ENCODE assay signal across 8 cellular contexts in genomic region chr20:45415822-45416637, GRCh38. TPM values are rescaled to one million over a fixed set of nuclear protein-coding genes. Genes with fewer than 3 reads are reported as not detected.
A peak's percentile ranks its signal among the peaks of the same experiment; 100 is the strongest.
DNase-seq lines count a peak whose midpoint lies in the region; ATAC-seq and TF ChIP-seq lines count a peak whose summit lies in the region.

Gene PIGT, plus strand, starts transcription at chr20:45416141. Its CDS starts 16 bp downstream, at chr20:45416157.

- H3K9ac ChIP-seq in H9 (ENCODE audit: extremely low read depth, insufficient read length, low read length) (peak within 1 kb of the TSS; percentile 71), MM.1S (ENCODE audit: low read length) (peak within 1 kb of the TSS; percentile 94)

- no peak within 1 kb of the TSS for H4K5ac ChIP-seq in H9 (ENCODE audit: insufficient read length, low read depth, low read length)

- H2AFZ ChIP-seq in H9 (ENCODE audit: low read length) (no peak within 1 kb of the TSS), MM.1S (ENCODE audit: low read length) (peak within 1 kb of the TSS; percentile 98), neuron (ENCODE audit: low read depth, low read length) (peak within 1 kb of the TSS; percentile 81)

- H3K4ac ChIP-seq in H9 (ENCODE audit: low read depth, low read length): no peak within 1 kb of the TSS

- WGBS in H9 (ENCODE audit: extremely low coverage, insufficient read length, low lambda C conversion rate): no CpG with 5 or more reads among the region's 52 CpGs

- no peak within 1 kb of the TSS for H2BK5ac ChIP-seq in H9 (ENCODE audit: insufficient read length, low read length)

- no peak within 1 kb of the TSS for H3T11ph ChIP-seq in H9 (ENCODE audit: low read length)

- H2BK15ac ChIP-seq in H9 (ENCODE audit: low read depth, low read length): no peak within 1 kb of the TSS

- no peak within 1 kb of the TSS for H2BK120ac ChIP-seq in H9 (ENCODE audit: low read depth, low read length, poor library complexity, severe bottlenecking)

- no peak within 1 kb of the TSS for H4K8ac ChIP-seq in H9 (replicated peaks; ENCODE audit: insufficient read length, low read depth, low read length)

- H3K4me1 ChIP-seq in H9 (ENCODE audit: insufficient read depth, low read length) (no peaks in the 10 kb centered on the region; the same call in 1 of the 2 replicates), MM.1S (ENCODE audit: low read length) (peaks cover 16% of the 10 kb centered on the region), SJCRH30 (peaks cover 10% of the 10 kb centered on the region), foreskin keratinocyte (peaks cover 5% of the 10 kb centered on the region), neuron (ENCODE audit: insufficient read depth, low read length) (peaks cover 15% of the 10 kb centered on the region)

- H3K79me1 ChIP-seq in H9 (ENCODE audit: insufficient read depth, low read depth, low read length, poor library complexity, severe bottlenecking): no peaks in the 10 kb centered on the region

- no peaks in the 10 kb centered on the region for H3F3A ChIP-seq in MM.1S (ENCODE audit: insufficient read depth, low read length)

- H3K27me3 Mint-ChIP-seq in H9 (ENCODE audit: low read depth): peaks cover 5% of the 10 kb centered on the region

- in situ Hi-C loops in G401 (cut with HindIII; ENCODE audit: low sequenced_read_pairs): no loop called here

- DNase-seq in G401 (ENCODE audit: low spot score) (peak; percentile 93), H9 (peak; percentile 89), MM.1S (peak; percentile 87), SJCRH30 (peak; percentile 92 to 96), activated gamma-delta T cell treated with Interleukin-2 at 50 U/mL for 16 hours (peak; percentile 86), foreskin keratinocyte (peak; percentile 38 to 69), stromal cell of bone marrow (ENCODE audit: low read depth) (peak; percentile 74)

- no peak for TF ChIP-seq CTCF in H9 (conservative IDR thresholded peaks at IDR 0.05)
- no peak for TF ChIP-seq CTCF in MM.1S (IDR thresholded peaks at IDR 0.05; ENCODE audit: low read length)
- TF ChIP-seq CTCF in foreskin keratinocyte (conservative IDR thresholded peaks at IDR 0.05): no peak

- no peaks in the 10 kb centered on the region for H3K9me3 ChIP-seq in H9 (ENCODE audit: control insufficient read depth, low read depth, low read length)
- H3K9me3 ChIP-seq in MM.1S (replicated peaks; ENCODE audit: insufficient read depth, low read length): no peaks in the 10 kb centered on the region
- no peaks in the 10 kb centered on the region for H3K9me3 ChIP-seq in SJCRH30 (replicated peaks)
- no peaks in the 10 kb centered on the region for H3K9me3 ChIP-seq in neuron (ENCODE audit: low read length)

- H3K18ac ChIP-seq in H9 (ENCODE audit: insufficient read length, low read depth, low read length): peak within 1 kb of the TSS; percentile 37

- H2AK5ac ChIP-seq in H9 (ENCODE audit: insufficient read length, low read length): no peak within 1 kb of the TSS

- H4K91ac ChIP-seq in H9 (ENCODE audit: insufficient read length, low read depth, low read length): no peak within 1 kb of the TSS

- H3K4me3 ChIP-seq in MM.1S (ENCODE audit: low read length) (peak within 1 kb of the TSS; percentile 100), SJCRH30 (peak within 1 kb of the TSS; percentile 78), neuron (ENCODE audit: low read length) (peak within 1 kb of the TSS; percentile 88)

- H3K36me3 Mint-ChIP-seq in H9 (ENCODE audit: insufficient read depth in 1 of 3, low read depth in 3 of 3): peaks cover 12 to 24% (median 16%) of the 10 kb centered on the region in 3 experiments; a peak in 6 of 7 replicates

- peak within 1 kb of the TSS; percentile 65 for H3K14ac ChIP-seq in H9 (ENCODE audit: insufficient read depth, low read length)

- no peaks in the 10 kb centered on the region for H3K27me3 ChIP-seq in H9 (ENCODE audit: insufficient read depth, low read length)
- no peaks in the 10 kb centered on the region for H3K27me3 ChIP-seq in MM.1S (replicated peaks; ENCODE audit: insufficient read depth, low read length)
- H3K27me3 ChIP-seq in SJCRH30: no peaks in the 10 kb centered on the region
- H3K27me3 ChIP-seq in foreskin keratinocyte: no peaks in the 10 kb centered on the region
- no peaks in the 10 kb centered on the region for H3K27me3 ChIP-seq in neuron (ENCODE audit: insufficient read depth, low read length)

- peaks cover 8 to 11% of the 10 kb centered on the region in 2 experiments for H3K4me1 Mint-ChIP-seq in H9

- H2BK20ac ChIP-seq in H9 (ENCODE audit: low read depth, low read length, poor library complexity, severe bottlenecking): no peak within 1 kb of the TSS

- H3K9me2 ChIP-seq in MM.1S (replicated peaks; ENCODE audit: insufficient read depth, low read length): no peaks in the 10 kb centered on the region

- H3K4me3 Mint-ChIP-seq in H9: peak within 1 kb of the TSS; percentile 94 to 95

- no peak within 1 kb of the TSS for H2BK12ac ChIP-seq in H9 (ENCODE audit: insufficient read length, low read depth, low read length)

- H3K56ac ChIP-seq in H9 (ENCODE audit: insufficient read length, low read depth, low read length): no peak within 1 kb of the TSS

- H3K23ac ChIP-seq in H9 (ENCODE audit: insufficient read length, low read depth, low read length): no peak within 1 kb of the TSS

- H3K4me2 ChIP-seq in H9 (ENCODE audit: insufficient read depth, insufficient read length, low read length) (peak within 1 kb of the TSS; percentile 94), MM.1S (ENCODE audit: low read depth, low read length) (peak within 1 kb of the TSS; percentile 87)

- H3K9me3 Mint-ChIP-seq in H9: no peaks in the 10 kb centered on the region

- 0 out of 2 replicates have a peak, but pooled peaks cover 7% of the 10 kb centered on the region for H3K36me3 ChIP-seq in MM.1S (replicated peaks; ENCODE audit: insufficient read depth, low read length)
- peaks cover 17% of the 10 kb centered on the region for H3K36me3 ChIP-seq in SJCRH30
- H3K36me3 ChIP-seq in neuron (ENCODE audit: insufficient read depth, low read length): peaks cover 29% of the 10 kb centered on the region

- H3K79me2 ChIP-seq in H9 (ENCODE audit: insufficient read depth, low read length) (peaks cover 2% of the 10 kb centered on the region; the same call in 1 of the 2 replicates), MM.1S (ENCODE audit: low read length) (peaks cover 43% of the 10 kb centered on the region)

- H3K23me2 ChIP-seq in H9 (ENCODE audit: insufficient read length, low read depth, low read length, poor library complexity, severe bottlenecking): peaks cover 7% of the 10 kb centered on the region

- H4K20me1 ChIP-seq in H9 (ENCODE audit: control insufficient read depth, insufficient read depth, insufficient read length) (no peaks in the 10 kb centered on the region), MM.1S (ENCODE audit: insufficient read depth, low read length) (no peaks in the 10 kb centered on the region)

- peak; percentile 84 for ATAC-seq in foreskin keratinocyte

- H3K27ac Mint-ChIP-seq in H9: peak within 1 kb of the TSS in 2 of 3 experiments; percentile 36 to 91; a peak in 5 of 7 replicates

- no peak within 1 kb of the TSS for H3K27ac ChIP-seq in H9 (ENCODE audit: insufficient read length, low read depth, low read length)
- peak within 1 kb of the TSS; percentile 38; the same call in 1 of the 2 replicates for H3K27ac ChIP-seq in MM.1S (ENCODE audit: low read length)
- peak within 1 kb of the TSS; percentile 55 for H3K27ac ChIP-seq in SJCRH30
- no peak within 1 kb of the TSS for H3K27ac ChIP-seq in foreskin keratinocyte

RNA-seq across cellular contexts. Expression of gene PIGT, which starts in this region (rescaled TPM):
- total RNA-seq in G401 (2014; rRNA removed; shearing (Covaris generic)): 25.2 and 31.0 TPM in 2 replicates
- total RNA-seq in H9 (2021) (73.9 and 78.9 TPM in 2 replicates), foreskin keratinocyte (53.9 and 60.4 TPM in 2 replicates)
- total RNA-seq in SJCRH30 (2014; rRNA removed; shearing (Covaris generic)): 106 and 110 TPM in 2 replicates
- polyA plus RNA-seq in foreskin keratinocyte: 59.7 and 67.2 TPM in 2 replicates

Comparison
In these comparisons a context has a peak if more than half of its experiments do, and no peak if none do; other contexts are left out.
1. H3K27ac ChIP-seq: peak in MM.1S (single experiment) and SJCRH30 (single experiment); none in H9 (single experiment) and foreskin keratinocyte (single experiment).
2. Peak in every context shown above with its lines, with median percentiles within 50 percentile points of each other: DNase-seq and H3K4me3 ChIP-seq.